24 cellular contexts compared by ENCODE assay signal in genomic region chr9:87910821-87911220, GRCh38. TPM values are rescaled to one million over a fixed set of nuclear protein-coding genes. Genes with fewer than 3 reads are reported as not detected.
"Had no signal": no experiment of that assay in that cellular context is flagged by ENCODE, and none has a peak within 500 bp of the region (broad histone marks: within the 10 kb centered on the region; RNA-seq: fewer than 3 reads in every experiment).

No MANE protein-coding gene starts in this region.

- H3K9me3 Mint-ChIP-seq: activated CD4-positive, alpha-beta T cell treated with anti-CD3 and anti-CD28 coated beads, Interleukin-2, amount 10 ng/mL, durations not matched to agents 7 days and 5 days; activated naive CD4-positive, alpha-beta T cell treated with anti-CD3 and anti-CD28 coated beads, Interleukin-2, amount 10 ng/mL, durations not matched to agents 7 days and 5 days; activated naive CD8-positive, alpha-beta T cell treated with anti-CD3 and anti-CD28 coated beads, Interleukin-2, amount 50 U/mL, for 24 hours; activated T-cell treated with anti-CD3 and anti-CD28 coated beads, Interleukin-2, amount 50 U/mL, for 4 hours; nephron had no signal

- H3K4me3 Mint-ChIP-seq: activated CD4-positive, alpha-beta T cell treated with anti-CD3 and anti-CD28 coated beads, Interleukin-2, amount 10 ng/mL, durations not matched to agents 7 days and 5 days; activated naive CD4-positive, alpha-beta T cell treated with anti-CD3 and anti-CD28 coated beads, Interleukin-2, amount 10 ng/mL, durations not matched to agents 7 days and 5 days; activated naive CD8-positive, alpha-beta T cell treated with anti-CD3 and anti-CD28 coated beads, Interleukin-2, amount 50 U/mL, for 24 hours; activated T-cell treated with anti-CD3 and anti-CD28 coated beads, Interleukin-2, amount 50 U/mL, for 4 hours; nephron had no signal

- H3K36me3 Mint-ChIP-seq: activated naive CD4-positive, alpha-beta T cell treated with anti-CD3 and anti-CD28 coated beads, Interleukin-2, amount 10 ng/mL, durations not matched to agents 7 days and 5 days had no signal

- DNase-seq: activated CD4-positive, alpha-beta T cell treated with anti-CD3 and anti-CD28 coated beads, Interleukin-2, amount 10 ng/mL, durations not matched to agents 7 days and 5 days; activated CD8-positive, alpha-beta memory T cell treated with anti-CD3 and anti-CD28 coated beads, Interleukin-2, amount 50 U/mL, for 4 hours; activated effector memory CD4-positive, alpha-beta T cell treated with Interleukin-2 at 50 U/mL for 16 hours; activated naive CD4-positive, alpha-beta T cell treated with anti-CD3 and anti-CD28 coated beads, Interleukin-2, amount 10 ng/mL, durations not matched to agents 7 days and 5 days; activated naive CD8-positive, alpha-beta T cell treated with anti-CD3 and anti-CD28 coated beads, Interleukin-2, amount 50 U/mL, for 24 hours; activated T-cell treated with anti-CD3 and anti-CD28 coated beads, Interleukin-2, amount 50 U/mL, for 4 hours; cortex of kidney; effector CD8-positive, alpha-beta T cell; head of caudate nucleus; kidney; midbrain; sigmoid colon; stimulated activated CD8-positive, alpha-beta memory T cell treated with anti-CD3 and anti-CD28 coated beads, Interleukin-4, amount 100 ng/mL, for 48 hours; stimulated activated naive CD4-positive, alpha-beta T cell; upper lobe of right lung had no signal

- H3K9me3 ChIP-seq: breast epithelium, esophagus muscularis mucosa, sigmoid colon, upper lobe of right lung had no signal

- H3K4me1 Mint-ChIP-seq: activated CD4-positive, alpha-beta T cell treated with anti-CD3 and anti-CD28 coated beads, Interleukin-2, amount 10 ng/mL, durations not matched to agents 7 days and 5 days; activated naive CD4-positive, alpha-beta T cell treated with anti-CD3 and anti-CD28 coated beads, Interleukin-2, amount 10 ng/mL, durations not matched to agents 7 days and 5 days; activated naive CD8-positive, alpha-beta T cell treated with anti-CD3 and anti-CD28 coated beads, Interleukin-2, amount 50 U/mL, for 24 hours; nephron had no signal

- H3K4me3 ChIP-seq: breast epithelium, esophagus muscularis mucosa, lung, sigmoid colon, upper lobe of right lung had no signal

- ATAC-seq: activated CD4-positive, CD25-positive, alpha-beta regulatory T cell treated with anti-CD3 and anti-CD28 coated beads, Interleukin-2, amount 50 U/mL, for 24 hours; activated naive CD8-positive, alpha-beta T cell treated with anti-CD3 and anti-CD28 coated beads, Interleukin-2, amount 50 U/mL, for 24 hours; activated T-cell treated with anti-CD3 and anti-CD28 coated beads, Interleukin-2, amount 50 U/mL, for 4 hours; left lobe of liver; upper lobe of right lung had no signal

- H3K27ac Mint-ChIP-seq: activated CD4-positive, alpha-beta T cell treated with anti-CD3 and anti-CD28 coated beads, Interleukin-2, amount 10 ng/mL, durations not matched to agents 7 days and 5 days; activated naive CD4-positive, alpha-beta T cell treated with anti-CD3 and anti-CD28 coated beads, Interleukin-2, amount 10 ng/mL, durations not matched to agents 7 days and 5 days; activated naive CD8-positive, alpha-beta T cell treated with anti-CD3 and anti-CD28 coated beads, Interleukin-2, amount 50 U/mL, for 24 hours; nephron had no signal

- H3K36me3 ChIP-seq: breast epithelium, esophagus muscularis mucosa, sigmoid colon, upper lobe of right lung had no signal

- H3K4me1 ChIP-seq: breast epithelium, esophagus muscularis mucosa, sigmoid colon, upper lobe of right lung had no signal

- H3K27ac ChIP-seq: breast epithelium, esophagus muscularis mucosa, sigmoid colon, upper lobe of right lung had no signal

- H3K27me3 ChIP-seq: breast epithelium, esophagus muscularis mucosa, sigmoid colon, upper lobe of right lung had no signal

RNA-seq across cellular contexts. Expression of gene SPATA31C1, which starts 6.9 kb away (rescaled TPM):
- total RNA-seq: activated CD4-positive, alpha-beta T cell treated with anti-CD3 and anti-CD28 coated beads, Interleukin-2, amount 10 ng/mL, durations not matched to agents 7 days and 5 days; activated T-cell treated with anti-CD3 and anti-CD28 coated beads, Interleukin-2, amount 50 U/mL, for 4 hours; astrocyte; breast epithelium; esophagus muscularis mucosa; frontal cortex; kidney; left lobe of liver; lung; sigmoid colon; upper lobe of right lung had no signal
- polyA plus RNA-seq: lung, sigmoid colon, thymus had no signal

RNA-seq across cellular contexts. Expression of gene SPATA31E1, which starts 28.1 kb away (rescaled TPM):
- total RNA-seq: activated CD4-positive, alpha-beta T cell treated with anti-CD3 and anti-CD28 coated beads, Interleukin-2, amount 10 ng/mL, durations not matched to agents 7 days and 5 days; activated T-cell treated with anti-CD3 and anti-CD28 coated beads, Interleukin-2, amount 50 U/mL, for 4 hours; astrocyte; breast epithelium; esophagus muscularis mucosa; frontal cortex; kidney; left lobe of liver; lung; sigmoid colon; upper lobe of right lung had no signal
- polyA plus RNA-seq: lung had no signal
